In genomic region chr2:234495076-234495800, GRCh38 we compare ENCODE assay signal across 8 cellular contexts. TPM values are rescaled to one million over a fixed set of nuclear protein-coding genes. Genes with fewer than 3 reads are reported as not detected.
DNase-seq lines count a peak whose midpoint lies in the region; ATAC-seq and TF ChIP-seq lines count a peak whose summit lies in the region.

No MANE protein-coding gene starts in this region.

- ATAC-seq in Right ventricle myocardium superior (ENCODE audit: poor library complexity) (no peak), sciatic nerve (peak; percentile 21)
- ATAC-seq in activated CD8-positive, alpha-beta T cell treated with anti-CD3 and anti-CD28 coated beads for 36 hours = no peak

- DNase-seq in right atrium auricular region (ENCODE audit: low spot score) = no peak
- no peak for DNase-seq in Right ventricle myocardium superior
- DNase-seq in activated CD8-positive, alpha-beta T cell treated with anti-CD3 and anti-CD28 coated beads for 36 hours = peak; percentile 50
- peak; percentile 60 for DNase-seq in fibroblast of the aortic adventitia (ENCODE audit: low read depth)
- DNase-seq in sciatic nerve (ENCODE audit: low spot score) = no peak
- no peak for DNase-seq in A172 (ENCODE audit: low spot score)
- DNase-seq in NCI-H1048 (lab: John Stamatoyannopoulos, UW) = no peak
- DNase-seq in posterior vena cava (ENCODE audit: low spot score) = no peak

- H3K27ac Mint-ChIP-seq in activated CD8-positive, alpha-beta T cell treated with anti-CD3 and anti-CD28 coated beads for 36 hours = peak overlapping the region; percentile 91

- H3K9me3 ChIP-seq in right atrium auricular region = no peaks in the 10 kb centered on the region

- H3K4me3 ChIP-seq in right atrium auricular region (peak overlapping the region; percentile 53 to 69), fibroblast of the aortic adventitia (ENCODE audit: low read depth, low read length) (peak overlapping the region; percentile 94)

- H3K4me3 Mint-ChIP-seq in activated CD8-positive, alpha-beta T cell treated with anti-CD3 and anti-CD28 coated beads for 36 hours = peak overlapping the region; percentile 90

- H3K27ac ChIP-seq in right atrium auricular region = peak overlapping the region in 1 of 2 donors; percentile 39

- intact Hi-C loops in Right ventricle myocardium superior (cut with DNase I) (no loop called here), sciatic nerve (cut with DNase I) (loop anchor here (10.0 kb wide), 1 partner anchor 510 kb away; no protein-coding TSS in a partner anchor), posterior vena cava (cut with DNase I) (loop anchor here in 1 of 2 donors (10.0 kb wide), 1 partner anchor 50 kb away; no protein-coding TSS in a partner anchor)
- intact Hi-C loops in activated CD8-positive, alpha-beta T cell treated with anti-CD3 and anti-CD28 coated beads for 36 hours (cut with micrococcal nuclease) = loop anchor here (10.0 kb wide), 1 partner anchor 70 kb away; no protein-coding TSS in a partner anchor

- POLR2A ChIA-PET in activated CD8-positive, alpha-beta T cell treated with anti-CD3 and anti-CD28 coated beads for 36 hours (lab: Charles Lee) = interaction anchor here (0.5 to 3.5 kb wide), 19 partner anchors 12 to 223 kb away, joined by 3 to 39 read pairs (median 4); no protein-coding TSS in a partner anchor

- no peaks in the 10 kb centered on the region for H3K36me3 ChIP-seq in right atrium auricular region

- no peaks in the 10 kb centered on the region for H3K9me3 Mint-ChIP-seq in activated CD8-positive, alpha-beta T cell treated with anti-CD3 and anti-CD28 coated beads for 36 hours

- no peaks in the 10 kb centered on the region for H3K27me3 ChIP-seq in right atrium auricular region

- no peaks in the 10 kb centered on the region for H3K27me3 Mint-ChIP-seq in activated CD8-positive, alpha-beta T cell treated with anti-CD3 and anti-CD28 coated beads for 36 hours

- TF ChIP-seq CTCF in right atrium auricular region (IDR thresholded peaks at IDR 0.05) (no peak), fibroblast of the aortic adventitia (IDR thresholded peaks at IDR 0.05; ENCODE audit: insufficient read depth, low read length) (no peak)
- TF ChIP-seq CTCF in activated CD8-positive, alpha-beta T cell treated with anti-CD3 and anti-CD28 coated beads for 36 hours (IDR thresholded peaks at IDR 0.05) = no peak

- H3K4me1 ChIP-seq in right atrium auricular region = peaks cover 0 to 22% of the 10 kb centered on the region in 2 donors

- H3K36me3 Mint-ChIP-seq in activated CD8-positive, alpha-beta T cell treated with anti-CD3 and anti-CD28 coated beads for 36 hours (ENCODE audit: low read depth) = peaks cover 38% of the 10 kb centered on the region

- H3K4me1 Mint-ChIP-seq in activated CD8-positive, alpha-beta T cell treated with anti-CD3 and anti-CD28 coated beads for 36 hours (ENCODE audit: low read depth) = peaks cover 49% of the 10 kb centered on the region

- CTCF ChIA-PET in activated CD8-positive, alpha-beta T cell treated with anti-CD3 and anti-CD28 coated beads for 36 hours (lab: Charles Lee) = interaction anchor here (0.6 to 4.5 kb wide), 10 partner anchors 31 to 360 kb away, joined by 3 to 23 read pairs (median 4); no protein-coding TSS in a partner anchor

RNA-seq across cellular contexts. Expression of gene ARL4C, which starts 1.6 kb away (rescaled TPM):
- 1 to 10 TPM; 3.1 to 3.4 TPM for total RNA-seq in right atrium auricular region
- 2.9 TPM for total RNA-seq in Right ventricle myocardium superior
- 10 to 100 TPM; 44.8 to 45.1 TPM for total RNA-seq in activated CD8-positive, alpha-beta T cell treated with anti-CD3 and anti-CD28 coated beads for 36 hours
- total RNA-seq in fibroblast of the aortic adventitia (ENCODE audit: low replicate concordance) = 33.7 and 136 TPM in 2 replicates
- 10.7 TPM for total RNA-seq in sciatic nerve
- total RNA-seq in A172 (2014; rRNA removed; shearing (Covaris generic)) = 72.2 and 79.6 TPM in 2 replicates
- 10 to 100 TPM; 12.5 to 13.0 TPM for total RNA-seq in posterior vena cava

Comparison
In these comparisons a context has a peak if more than half of its experiments do, and no peak if none do; other contexts are left out.
1. DNase-seq: peak in activated CD8-positive, alpha-beta T cell treated with anti-CD3 and anti-CD28 coated beads for 36 hours (single experiment) and fibroblast of the aortic adventitia (single experiment); none in right atrium auricular region (single experiment), Right ventricle myocardium superior (single experiment), sciatic nerve (single experiment), A172 (single experiment), NCI-H1048 (single experiment) and posterior vena cava (single experiment).